13 cellular contexts compared by ENCODE assay signal in the genomic region with DNA sequence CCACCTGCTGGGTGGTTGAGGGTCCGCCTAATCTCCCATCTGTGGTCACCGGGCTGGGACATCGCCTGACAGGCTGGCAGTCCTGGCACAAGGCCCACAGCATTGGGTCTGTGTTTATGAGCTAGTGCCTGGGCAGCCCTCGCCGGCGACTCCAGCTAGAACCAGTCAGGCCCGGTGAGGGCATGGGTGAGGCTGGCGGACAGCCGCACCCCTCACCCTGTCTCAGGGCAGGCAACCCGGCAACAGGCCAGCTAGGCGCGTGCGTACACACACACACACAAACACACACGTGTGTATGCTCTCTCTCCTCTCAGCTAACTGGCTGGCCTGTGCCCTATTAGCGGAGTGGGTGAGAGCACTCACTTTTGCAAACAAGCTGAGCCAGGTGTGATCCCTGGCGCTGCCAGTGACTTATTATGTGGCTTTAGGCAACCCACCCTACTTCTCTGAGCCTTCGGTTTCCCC. TPM values are rescaled to one million over a fixed set of nuclear protein-coding genes. Genes with fewer than 3 reads are reported as not detected.
DNase-seq lines count a peak whose midpoint lies in the region; ATAC-seq and TF ChIP-seq lines count a peak whose summit lies in the region.
"Had no signal": no experiment of that assay in that cellular context is flagged by ENCODE, and none has a peak within 500 bp of the region (broad histone marks: within the 10 kb centered on the region; RNA-seq: fewer than 3 reads in every experiment).

No MANE protein-coding gene starts in this region.

- TF ChIP-seq EP300 in sigmoid colon (IDR thresholded peaks at IDR 0.05) (no peak), SK-N-SH (IDR thresholded peaks at IDR 0.05; ENCODE audit: borderline replicate concordance in 1 of 2, low read depth in 1 of 2, low read length in 1 of 2) (no peak)

- TF ChIP-seq CTCF in neural progenitor cell (IDR thresholded peaks at IDR 0.05), result no peak
- TF ChIP-seq CTCF in sigmoid colon (IDR thresholded peaks at IDR 0.05), result no peak
- no peak for TF ChIP-seq CTCF in SK-N-SH (IDR thresholded peaks at IDR 0.05)

- peak; percentile 96 for DNase-seq in DMS 273 treated with DMSO at 0.1 percent for 48 hours (lab: John Stamatoyannopoulos, UW)
- peak; percentile 86 for DNase-seq in NCI-H2107 (lab: John Stamatoyannopoulos, UW)
- no peak for DNase-seq in neural progenitor cell (ENCODE audit: low spot score)
- no peak for DNase-seq in islet precursor cell
- DNase-seq in sigmoid colon, result no peak
- DNase-seq in SK-N-SH, result no peak
- DNase-seq: activated naive CD4-positive, alpha-beta T cell; PC-3; stimulated activated CD8-positive, alpha-beta memory T cell treated with anti-CD3 and anti-CD28 coated beads, Interleukin-4, amount 100 ng/mL, for 48 hours had no signal

- intact Hi-C loops in sigmoid colon (cut with DNase I), result no loop called here

- H3K79me2 ChIP-seq in neural progenitor cell (ENCODE audit: low read depth) (no peaks in the 10 kb centered on the region), SK-N-SH (ENCODE audit: insufficient read depth) (0 out of 2 replicates have a peak, but pooled peaks cover 4% of the 10 kb centered on the region)

- no peak for TF ChIP-seq RAD21 in SK-N-SH (IDR thresholded peaks at IDR 0.05; ENCODE audit: low read length)

- H3K27me3 ChIP-seq in duodenal mucosa (ENCODE audit: control insufficient read depth in 1 of 2, insufficient read depth in 2 of 2, low read length in 2 of 2), result no peaks in the 10 kb centered on the region
- no peaks in the 10 kb centered on the region for H3K27me3 ChIP-seq in neural progenitor cell
- H3K27me3 ChIP-seq in sigmoid colon, result no peaks in the 10 kb centered on the region
- no peaks in the 10 kb centered on the region for H3K27me3 ChIP-seq in SK-N-SH (ENCODE audit: insufficient read depth)

- peaks cover 34 to 69% of the 10 kb centered on the region in 2 donors for H3K36me3 ChIP-seq in duodenal mucosa (ENCODE audit: control insufficient read depth in 1 of 2, insufficient read depth in 2 of 2, low read length in 2 of 2)
- H3K36me3 ChIP-seq in neural progenitor cell, result no peaks in the 10 kb centered on the region
- peaks cover 0 to 52% (median 24%) of the 10 kb centered on the region in 4 donors for H3K36me3 ChIP-seq in sigmoid colon
- peaks cover 7 to 45% of the 10 kb centered on the region in 2 experiments for H3K36me3 ChIP-seq in SK-N-SH (replicated peaks in 1 of 2; ENCODE audit: control insufficient read depth in 1 of 2, insufficient read depth in 2 of 2, low read length in 1 of 2)

- peak overlapping the region; percentile 82 for H3K27ac ChIP-seq in duodenal mucosa (ENCODE audit: low read depth, low read length)
- no peak overlapping the region for H3K27ac ChIP-seq in neural progenitor cell
- H3K27ac ChIP-seq in sigmoid colon, result peak overlapping the region in 1 of 4 donors; percentile 78
- H3K27ac ChIP-seq in SK-N-SH (ENCODE audit: low read depth in 2 of 2, low read length in 1 of 2), result no peak overlapping the region; a peak in 1 of 4 replicates

- peak overlapping the region; percentile 79 for H3K27ac Mint-ChIP-seq in neural progenitor cell

- peaks cover 14% of the 10 kb centered on the region for H4K20me1 ChIP-seq in neural progenitor cell (ENCODE audit: low read depth)
- H4K20me1 ChIP-seq in SK-N-SH (ENCODE audit: insufficient read depth), result peaks cover 14% of the 10 kb centered on the region; the same call in 1 of the 2 replicates

- H3K4me3 ChIP-seq in duodenal mucosa (ENCODE audit: low read depth in 1 of 2, low read length in 2 of 2) (peak overlapping the region in 1 of 2 donors; percentile 29), neural progenitor cell (no peak overlapping the region), sigmoid colon (no peak overlapping the region), SK-N-SH (ENCODE audit: low read depth in 2 of 2, low read length in 1 of 2) (no peak overlapping the region)

- CTCF ChIA-PET in SK-N-SH (lab: Yijun Ruan, JAX), result interaction anchor here (0.7 to 6.7 kb wide), 7 partner anchors 10 to 80 kb away, joined by 3 to 35 read pairs (median 6); a partner anchor contains a TSS

- H3K9ac ChIP-seq in duodenal mucosa (ENCODE audit: low read depth in 1 of 2, low read length in 2 of 2) (peak overlapping the region; percentile 67 to 71), neural progenitor cell (no peak overlapping the region), SK-N-SH (no peak overlapping the region)

- peaks cover 6% of the 10 kb centered on the region for H3K27me3 Mint-ChIP-seq in neural progenitor cell (ENCODE audit: insufficient read depth, low read depth)

- WGBS in sigmoid colon, 2 donors, result 18 to 73% methylated on average over 17 of the region's 17 CpGs
- 83% methylated on average over 10 of the region's 17 CpGs for WGBS in SK-N-SH (ENCODE audit: low lambda C conversion rate)

- no peaks in the 10 kb centered on the region for H3K9me3 Mint-ChIP-seq in neural progenitor cell

- ATAC-seq in GM19351 (IDR thresholded peaks at IDR 0.05; ENCODE audit: unreplicated experiment), result no peak
- ATAC-seq: HCT116, PC-3 had no signal

- TF ChIP-seq POLR2A in sigmoid colon (IDR thresholded peaks at IDR 0.05), result peak in 1 of 2 donors; percentile 45

- peaks cover 3% of the 10 kb centered on the region for H3K36me3 Mint-ChIP-seq in neural progenitor cell

- no peak overlapping the region for H3K4me2 ChIP-seq in neural progenitor cell
- H3K4me2 ChIP-seq in SK-N-SH, result no peak overlapping the region

- H3K4me1 Mint-ChIP-seq in neural progenitor cell, result peaks cover 8% of the 10 kb centered on the region

- POLR2A ChIA-PET in SK-N-SH (lab: Yijun Ruan, JAX), result interaction anchor here (0.9 to 1.1 kb wide), 2 partner anchors 9 to 40 kb away, joined by 3 to 4 read pairs; a partner anchor contains a TSS

- no peak overlapping the region for H3K4me3 Mint-ChIP-seq in neural progenitor cell

- H2AFZ ChIP-seq in neural progenitor cell (replicated peaks) (no peak overlapping the region), SK-N-SH (ENCODE audit: low read depth) (no peak overlapping the region)

- no peaks in the 10 kb centered on the region for H3K9me3 ChIP-seq in duodenal mucosa (ENCODE audit: control insufficient read depth in 1 of 2, low read length in 2 of 2)
- H3K9me3 ChIP-seq in neural progenitor cell (ENCODE audit: low read depth), result no peaks in the 10 kb centered on the region
- no peaks in the 10 kb centered on the region for H3K9me3 ChIP-seq in sigmoid colon
- H3K9me3 ChIP-seq in SK-N-SH, result no peaks in the 10 kb centered on the region

- H3F3A ChIP-seq in neural progenitor cell (ENCODE audit: low read depth) (no peaks in the 10 kb centered on the region), SK-N-SH (replicated peaks; ENCODE audit: insufficient read depth) (no peaks in the 10 kb centered on the region)

- H3K4me1 ChIP-seq in duodenal mucosa (ENCODE audit: control insufficient read depth in 1 of 2, insufficient read depth in 2 of 2, low read length in 2 of 2) (peaks cover 58 to 60% of the 10 kb centered on the region in 2 donors), neural progenitor cell (peaks cover 7% of the 10 kb centered on the region), sigmoid colon (peaks cover 0 to 57% (median 47%) of the 10 kb centered on the region in 4 donors), SK-N-SH (ENCODE audit: control insufficient read depth in 1 of 2, insufficient read depth in 2 of 2, low read depth in 1 of 2, low read length in 1 of 2) (peaks cover 0 to 32% of the 10 kb centered on the region in 2 experiments; a peak in 1 of 4 replicates)

- no peaks in the 10 kb centered on the region for H3K9me2 ChIP-seq in SK-N-SH

TF ChIP-seq in SK-N-SH, 30 proteins besides CTCF, POLR2A, EP300 and RAD21 (continues in another document):
- TF ChIP-seq GATA2 (CRISPR knock-in tag; IDR thresholded peaks at IDR 0.05), result no peak
- TF ChIP-seq TCF12 (IDR thresholded peaks at IDR 0.05), result no peak
- TF ChIP-seq, protein P1, sequence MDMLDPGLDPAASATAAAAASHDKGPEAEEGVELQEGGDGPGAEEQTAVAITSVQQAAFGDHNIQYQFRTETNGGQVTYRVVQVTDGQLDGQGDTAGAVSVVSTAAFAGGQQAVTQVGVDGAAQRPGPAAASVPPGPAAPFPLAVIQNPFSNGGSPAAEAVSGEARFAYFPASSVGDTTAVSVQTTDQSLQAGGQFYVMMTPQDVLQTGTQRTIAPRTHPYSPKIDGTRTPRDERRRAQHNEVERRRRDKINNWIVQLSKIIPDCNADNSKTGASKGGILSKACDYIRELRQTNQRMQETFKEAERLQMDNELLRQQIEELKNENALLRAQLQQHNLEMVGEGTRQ (IDR thresholded peaks at IDR 0.05; ENCODE audit: borderline replicate concordance, low read depth, low read length), result no peak

RNA-seq across cellular contexts. Expression of a gene that starts 10.4 kb away (rescaled TPM):
- total RNA-seq in neural progenitor cell (ENCODE audit: low replicate concordance), result 1.6 TPM in 1 of 2 replicates, not detected in the other
- total RNA-seq in sigmoid colon, result 1 to 10 TPM in 2 of 4 donors, under 1 TPM in 1, not detected in 1; 0.14 to 3.9 (median 1.4) TPM
- 100 to 1,000 TPM in 1 of 3 donors, 10 to 100 TPM in 2; 88.3 to 353 (median 90.4) TPM for polyA plus RNA-seq in sigmoid colon
- 0.19 and 0.23 TPM in 2 replicates for polyA plus RNA-seq in SK-N-SH (2012; rRNA removed)
- 0.08 and 0.10 TPM in 2 replicates for polyA plus RNA-seq in SK-N-SH (2012; cell fraction: cytosol; rRNA removed)
- polyA plus RNA-seq in SK-N-SH (2012; cell fraction: nucleus; rRNA removed), result 0.58 and 0.75 TPM in 2 replicates

RNA-seq across cellular contexts. Expression of a gene that starts 25.0 kb away (rescaled TPM):
- total RNA-seq in neural progenitor cell (ENCODE audit: low replicate concordance), result 1.5 and 2.2 TPM in 2 replicates
- total RNA-seq in sigmoid colon, result 10 to 100 TPM; 12.7 to 18.3 (median 16.1) TPM
- polyA plus RNA-seq in sigmoid colon, result 1 to 10 TPM; 4.2 to 6.6 (median 4.4) TPM
- 14.2 and 15.8 TPM in 2 replicates for polyA plus RNA-seq in SK-N-SH (2012; rRNA removed)
- polyA plus RNA-seq in SK-N-SH (2012; cell fraction: cytosol; rRNA removed), result 6.2 and 10.5 TPM in 2 replicates
- polyA plus RNA-seq in SK-N-SH (2012; cell fraction: nucleus; rRNA removed), result 39.7 and 44.1 TPM in 2 replicates

RNA-seq across cellular contexts. Expression of a gene that starts 39.6 kb away (rescaled TPM):
- total RNA-seq in neural progenitor cell (ENCODE audit: low replicate concordance), result 29.7 and 42.0 TPM in 2 replicates
- 100 to 1,000 TPM in 2 of 4 donors, 10 to 100 TPM in 2; 70.3 to 112 (median 93.6) TPM for total RNA-seq in sigmoid colon
- 100 to 1,000 TPM; 214 to 287 (median 231) TPM for polyA plus RNA-seq in sigmoid colon
- 111 and 135 TPM in 2 replicates for polyA plus RNA-seq in SK-N-SH (2012; rRNA removed)
- 86.6 and 113 TPM in 2 replicates for polyA plus RNA-seq in SK-N-SH (2012; cell fraction: cytosol; rRNA removed)
- 102 and 104 TPM in 2 replicates for polyA plus RNA-seq in SK-N-SH (2012; cell fraction: nucleus; rRNA removed)

RNA-seq across cellular contexts. Expression of a gene that starts 42.0 kb away (rescaled TPM):
- total RNA-seq in neural progenitor cell (ENCODE audit: low replicate concordance) (not detected in 2 replicates), sigmoid colon (not detected)
- polyA plus RNA-seq in sigmoid colon (not detected), SK-N-SH (2012; rRNA removed) (not detected in 2 replicates)
- not detected in 2 replicates for polyA plus RNA-seq in SK-N-SH (2012; cell fraction: cytosol; rRNA removed)
- not detected in 2 replicates for polyA plus RNA-seq in SK-N-SH (2012; cell fraction: nucleus; rRNA removed)
- total RNA-seq: HT1080, PC-3 had no signal

RNA-seq across cellular contexts. Expression of a gene that starts 48.0 kb away (rescaled TPM):
- total RNA-seq in neural progenitor cell (ENCODE audit: low replicate concordance) (0.96 TPM in 1 of 2 replicates, not detected in the other), sigmoid colon (10 to 100 TPM in 3 of 4 donors, 1 to 10 TPM in 1; 8.1 to 27.4 (median 16.9) TPM)
- polyA plus RNA-seq in sigmoid colon (10 to 100 TPM in 1 of 3 donors, 1 to 10 TPM in 2; 2.4 to 13.6 (median 8.6) TPM), SK-N-SH (2012; rRNA removed) (33.5 and 36.2 TPM in 2 replicates)
- 22.8 and 30.9 TPM in 2 replicates for polyA plus RNA-seq in SK-N-SH (2012; cell fraction: cytosol; rRNA removed)
- polyA plus RNA-seq in SK-N-SH (2012; cell fraction: nucleus; rRNA removed), result 21.8 and 23.5 TPM in 2 replicates
- total RNA-seq: HT1080, PC-3 had no signal

Comparison
In these comparisons a context has a peak if more than half of its experiments do, and no peak if none do; other contexts are left out.
1. DNase-seq: peak in DMS 273 treated with DMSO at 0.1 percent for 48 hours (single experiment) and NCI-H2107 (single experiment); none in neural progenitor cell (single experiment), islet precursor cell (single experiment), sigmoid colon (single experiment) and SK-N-SH (single experiment).
2. H3K9ac ChIP-seq: peak in duodenal mucosa (2 of 2); none in neural progenitor cell (single experiment) and SK-N-SH (single experiment).